ENCODE assay signal across 9 cellular contexts in the genomic region with DNA sequence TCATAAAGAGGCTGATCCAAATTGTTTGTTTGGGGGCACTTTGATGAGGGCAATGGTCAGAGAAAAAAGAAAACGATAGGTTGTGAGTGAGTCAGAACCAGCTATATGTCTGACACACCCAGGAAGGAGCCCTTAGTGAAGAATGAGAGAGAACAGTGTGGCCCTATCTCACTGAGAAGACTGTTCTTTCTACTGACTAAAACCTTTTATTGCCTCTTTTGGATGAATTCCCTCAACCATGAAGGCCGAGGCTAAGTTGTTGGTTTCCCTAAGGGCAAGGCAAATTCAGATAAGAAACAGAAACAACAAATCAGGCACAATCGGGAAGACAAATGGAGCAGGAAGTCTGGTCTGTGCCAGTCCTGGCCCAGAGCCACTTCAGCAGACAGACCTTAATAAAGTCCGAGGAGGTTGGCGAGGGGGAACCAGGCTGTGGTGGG.
DNase-seq lines count a peak whose midpoint lies in the region; ATAC-seq, FAIRE-seq and TF ChIP-seq lines count a peak whose summit lies in the region.
"Had no signal": no experiment of that assay in that cellular context is flagged by ENCODE, and none has a peak within 500 bp of the region (broad histone marks: within the 10 kb centered on the region; RNA-seq: fewer than 3 reads in every experiment).

No MANE protein-coding gene starts in this region.

- H3K9me3 ChIP-seq in AG04450 (ENCODE audit: control insufficient read depth, insufficient read depth, low read length) (no peaks in the 10 kb centered on the region), astrocyte (ENCODE audit: insufficient read depth, low read depth, low read length) (no peaks in the 10 kb centered on the region), thoracic aorta (no peaks in the 10 kb centered on the region)

- peaks cover 41% of the 10 kb centered on the region for H3K79me2 ChIP-seq in astrocyte (ENCODE audit: insufficient read depth, low read length)

- DNase-seq in AG04450 (ENCODE audit: low read depth, low spot score) (no peak), LNCaP clone FGC (ENCODE audit: low read depth) (peak; percentile 63), astrocyte (ENCODE audit: low read depth) (peak; percentile 57), left lobe of liver (ENCODE audit: low spot score) (no peak), thoracic aorta (ENCODE audit: low spot score) (no peak), D721Med (ENCODE audit: insufficient read length, low spot score) (no peak)
- no peak for DNase-seq in activated CD4-positive, alpha-beta T cell treated with anti-CD3 and anti-CD28 coated beads for 48 hours

- no peak overlapping the region for H3K4me3 Mint-ChIP-seq in astrocyte (ENCODE audit: unreplicated experiment)

- peaks cover 16% of the 10 kb centered on the region for H3K36me3 Mint-ChIP-seq in astrocyte (ENCODE audit: low read depth, unreplicated experiment)

- peak overlapping the region; percentile 62 for H3K9ac ChIP-seq in astrocyte (ENCODE audit: low read length)

- H3K27ac Mint-ChIP-seq in astrocyte (ENCODE audit: unreplicated experiment), result no peak overlapping the region

- H3K4me1 ChIP-seq in astrocyte (ENCODE audit: insufficient read depth, low read length) (peaks cover 23% of the 10 kb centered on the region), thoracic aorta (ENCODE audit: control insufficient read depth in 1 of 2, low read depth in 2 of 2) (peaks cover 38 to 91% of the 10 kb centered on the region in 2 donors)

- H3K27ac ChIP-seq in AG04450 (ENCODE audit: low read depth, low read length), result peak overlapping the region; percentile 41
- peak overlapping the region; percentile 66 for H3K27ac ChIP-seq in astrocyte (ENCODE audit: low read depth, low read length)
- peak overlapping the region; percentile 75 to 85 for H3K27ac ChIP-seq in thoracic aorta

- no peaks in the 10 kb centered on the region for H3K27me3 ChIP-seq in AG04450 (ENCODE audit: control insufficient read depth, insufficient read depth, low read length)
- H3K27me3 ChIP-seq in astrocyte (ENCODE audit: insufficient read depth, low read length), result no peaks in the 10 kb centered on the region
- no peaks in the 10 kb centered on the region for H3K27me3 ChIP-seq in thoracic aorta (replicated peaks; ENCODE audit: insufficient read depth)

- H3K36me3 ChIP-seq in astrocyte (ENCODE audit: insufficient read depth, low read length) (peaks cover 48% of the 10 kb centered on the region), thoracic aorta (peaks cover 10% of the 10 kb centered on the region)

- H3K4me3 ChIP-seq in AG04450 (ENCODE audit: low read depth, low read length), result no peak overlapping the region
- H3K4me3 ChIP-seq in LNCaP clone FGC (ENCODE audit: low read depth, low read length), result no peak overlapping the region
- H3K4me3 ChIP-seq in astrocyte (ENCODE audit: insufficient read depth, low read depth, low read length), result no peak overlapping the region
- peak overlapping the region; percentile 29 for H3K4me3 ChIP-seq in thoracic aorta
- H3K4me3 ChIP-seq: GM12878 had no signal

- peaks cover 32% of the 10 kb centered on the region for H3K4me1 Mint-ChIP-seq in astrocyte (ENCODE audit: low read depth, unreplicated experiment)

- peak overlapping the region; percentile 66 for H3K4me2 ChIP-seq in astrocyte (ENCODE audit: low read length)

- CTCF ChIA-PET in AG04450 (lab: Charles Lee), result interaction anchor here (1.2 to 2.2 kb wide), 2 partner anchors 10 to 490 kb away, joined by 4 to 6 read pairs; no protein-coding TSS in a partner anchor

- no peak overlapping the region for H2AFZ ChIP-seq in astrocyte (ENCODE audit: low read depth, low read length)

- no peaks in the 10 kb centered on the region for H3K9me3 Mint-ChIP-seq in astrocyte (ENCODE audit: unreplicated experiment)

- no peaks in the 10 kb centered on the region for H4K20me1 ChIP-seq in astrocyte (ENCODE audit: insufficient read depth, low read length)

- H3K27me3 Mint-ChIP-seq in astrocyte (ENCODE audit: low read depth, unreplicated experiment), result no peaks in the 10 kb centered on the region

- peak; percentile 9 for FAIRE-seq in astrocyte (lab: Jason Lieb, UNC)
- FAIRE-seq in D721Med (lab: Jason Lieb, UNC), result no peak
- FAIRE-seq: GM12878 had no signal

- POLR2A ChIA-PET in AG04450 (lab: Yijun Ruan, JAX), result no interaction called here

- TF ChIP-seq CTCF in AG04450 (IDR thresholded peaks at IDR 0.05; ENCODE audit: low read depth, low read length), result no peak
- TF ChIP-seq CTCF in LNCaP clone FGC (IDR thresholded peaks at IDR 0.05; ENCODE audit: control insufficient read depth, extremely low read depth, insufficient read depth), result no peak
- no peak for TF ChIP-seq CTCF in astrocyte (IDR thresholded peaks at IDR 0.05; ENCODE audit: insufficient read depth, low read depth, low read length)
- no peak for TF ChIP-seq CTCF in thoracic aorta (IDR thresholded peaks at IDR 0.05)
- no peak for TF ChIP-seq CTCF in D721Med (IDR thresholded peaks at IDR 0.05; ENCODE audit: insufficient read depth, missing control alignments)

- ATAC-seq in left lobe of liver (peak; percentile 14), thoracic aorta (ENCODE audit: insufficient number of reproducible peaks, low FRiP score, low read depth) (no peak), GM21825 (IDR thresholded peaks at IDR 0.05; ENCODE audit: unreplicated experiment) (no peak)
- ATAC-seq: GM12878 had no signal

Comparison
In these comparisons a context has a peak if more than half of its experiments do, and no peak if none do; other contexts are left out.
1. DNase-seq: peak in LNCaP clone FGC (single experiment) and astrocyte (single experiment); none in AG04450 (single experiment), left lobe of liver (single experiment), thoracic aorta (single experiment), D721Med (single experiment) and activated CD4-positive, alpha-beta T cell treated with anti-CD3 and anti-CD28 coated beads for 48 hours (single experiment).
2. Peak in every context shown above with its lines, with median percentiles within 50 percentile points of each other: H3K27ac ChIP-seq.